In the genomic region with DNA sequence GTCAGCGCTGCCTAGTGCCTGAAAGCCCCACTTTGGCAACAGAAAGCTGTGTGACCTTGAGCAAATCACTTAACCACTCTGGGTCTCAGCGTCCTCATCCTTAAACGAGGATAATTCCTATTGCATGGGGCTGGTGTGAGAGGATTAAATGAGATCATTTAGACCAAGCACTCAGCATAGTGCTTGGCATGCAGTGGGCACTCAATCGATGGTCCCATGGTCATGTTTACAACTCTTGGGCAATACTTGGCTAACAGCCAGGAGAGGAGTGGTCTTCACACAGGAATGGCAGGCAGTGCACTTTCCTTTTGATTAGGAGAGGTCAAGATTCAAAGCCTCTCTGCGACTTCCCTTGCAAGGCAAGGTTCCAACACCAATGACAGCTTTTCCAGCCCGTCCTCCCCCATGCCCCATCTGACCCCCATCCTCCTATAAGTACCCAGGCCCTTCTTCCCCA, we compare ENCODE assay signal across 8 cellular contexts. TPM values are rescaled to one million over a fixed set of nuclear protein-coding genes. Genes with fewer than 3 reads are reported as not detected.
A peak's percentile ranks its signal among the peaks of the same experiment; 100 is the strongest.
DNase-seq lines count a peak whose midpoint lies in the region; ATAC-seq and TF ChIP-seq lines count a peak whose summit lies in the region.

No MANE protein-coding gene starts in this region.

- ATAC-seq in lower lobe of right lung (peak; percentile 3 to 24), HG03520 (IDR thresholded peaks at IDR 0.05; ENCODE audit: unreplicated experiment) (no peak)

- TF ChIP-seq CTCF in 22Rv1 (IDR thresholded peaks at IDR 0.05) (no peak), breast epithelium (IDR thresholded peaks at IDR 0.05) (no peak), lower lobe of right lung (IDR thresholded peaks at IDR 0.05) (no peak)

- H3K27me3 ChIP-seq in breast epithelium: no peaks in the 10 kb centered on the region
- H3K27me3 ChIP-seq in lower lobe of right lung (ENCODE audit: low read depth): no peaks in the 10 kb centered on the region

- H3K36me3 ChIP-seq in breast epithelium: no peaks in the 10 kb centered on the region
- H3K36me3 ChIP-seq in lower lobe of right lung: peaks cover 66% of the 10 kb centered on the region

- DNase-seq in HS-5 (ENCODE audit: low read depth) (peak; percentile 16), breast epithelium (ENCODE audit: low spot score in 2 of 2) (no peak), lower lobe of right lung (no peak), RKO (ENCODE audit: low spot score) (no peak), NCI-H774 (lab: John Stamatoyannopoulos, UW) (no peak), Kasumi-1 (lab: John Stamatoyannopoulos, UW) (no peak)

- intact Hi-C loops in breast epithelium (cut with DNase I; ENCODE audit: low total_unique reads): no loop called here
- intact Hi-C loops in lower lobe of right lung (cut with DNase I): no loop called here

- no peak for TF ChIP-seq POLR2A in breast epithelium (IDR thresholded peaks at IDR 0.05)

- H3K4me3 ChIP-seq in breast epithelium (peak overlapping the region; percentile 49 to 71 (median 49)), lower lobe of right lung (peak overlapping the region; percentile 64)

- H3K27ac ChIP-seq in 22Rv1 (peak overlapping the region; percentile 73), breast epithelium (peak overlapping the region; percentile 86 to 92), lower lobe of right lung (peak overlapping the region; percentile 84)

- H3K4me1 ChIP-seq in breast epithelium (peaks cover 26 to 46% of the 10 kb centered on the region in 2 donors), lower lobe of right lung (peaks cover 84% of the 10 kb centered on the region)

- no peaks in the 10 kb centered on the region for H3K9me3 ChIP-seq in breast epithelium
- no peaks in the 10 kb centered on the region for H3K9me3 ChIP-seq in lower lobe of right lung

RNA-seq across cellular contexts. Expression of gene TNKS1BP1, which starts 14.1 kb away (rescaled TPM):
- 100 to 1,000 TPM in 1 of 3 donors, 10 to 100 TPM in 2; 79.3 to 111 (median 82.7) TPM for total RNA-seq in breast epithelium
- 147 TPM for total RNA-seq in lower lobe of right lung

RNA-seq across cellular contexts. Expression of gene SSRP1, which starts 25.0 kb away (rescaled TPM):
- 10 to 100 TPM; 60.0 to 83.9 (median 76.5) TPM for total RNA-seq in breast epithelium
- 62.2 TPM for total RNA-seq in lower lobe of right lung

RNA-seq across cellular contexts. Expression of gene P2RX3, which starts 27.5 kb away (rescaled TPM):
- total RNA-seq in breast epithelium: not detected
- not detected for total RNA-seq in lower lobe of right lung
